ENCODE assay signal across 8 cellular contexts in genomic region chr1:226662704-226663326, GRCh38.
DNase-seq lines count a peak whose midpoint lies in the region; ATAC-seq, FAIRE-seq and TF ChIP-seq lines count a peak whose summit lies in the region.

No MANE protein-coding gene starts in this region.

- intact Hi-C loops in kidney (cut with DNase I): no loop called here

- H3K9me3 Mint-ChIP-seq in CD4-positive, CD25-positive, alpha-beta regulatory T cell: no peaks in the 10 kb centered on the region

- H3K4me3 ChIP-seq in CD4-positive, CD25-positive, alpha-beta regulatory T cell (ENCODE audit: low read depth, low read length): peak overlapping the region; percentile 63
- H3K4me3 ChIP-seq in astrocyte of the spinal cord (ENCODE audit: low read depth, low read length): no peak overlapping the region
- no peak overlapping the region for H3K4me3 ChIP-seq in kidney (ENCODE audit: low read length in 2 of 2)

- peaks cover 5% of the 10 kb centered on the region for H3K36me3 ChIP-seq in CD4-positive, CD25-positive, alpha-beta regulatory T cell (ENCODE audit: control insufficient read depth, insufficient read depth, low read length)
- no peaks in the 10 kb centered on the region for H3K36me3 ChIP-seq in kidney (ENCODE audit: control insufficient read depth in 1 of 2, insufficient read depth in 2 of 2, low read length in 2 of 2)

- H3K4me3 Mint-ChIP-seq in CD4-positive, CD25-positive, alpha-beta regulatory T cell: peak overlapping the region; percentile 72 to 83 (median 77)

- ATAC-seq in CD4-positive, CD25-positive, alpha-beta regulatory T cell (ENCODE audit: low read depth in 2 of 2): peak; percentile 93 to 95

- DNase-seq in CD4-positive, CD25-positive, alpha-beta regulatory T cell: peak; percentile 81 to 91 (median 81)
- DNase-seq in GM20000 (ENCODE audit: low spot score): peak; percentile 85
- DNase-seq in HPDE6-E6E7 (ENCODE audit: extremely low spot score): peak; percentile 88
- peak; percentile 73 for DNase-seq in T-helper 9 cell
- DNase-seq in astrocyte of the spinal cord (ENCODE audit: low read depth, low spot score): peak; percentile 93
- peak; percentile 88 for DNase-seq in kidney
- peak; percentile 89 for DNase-seq in stimulated activated CD4-positive, alpha-beta T cell treated with anti-CD3 and anti-CD28 coated beads, Interleukin-4, amount 100 ng/mL, for 24 hours
- DNase-seq in NCI-H2196 treated with DMSO at 0.1 percent for 48 hours (lab: John Stamatoyannopoulos, UW; ENCODE audit: unreplicated experiment): no peak

- H3K36me3 Mint-ChIP-seq in CD4-positive, CD25-positive, alpha-beta regulatory T cell: peaks cover 24% of the 10 kb centered on the region

- no peaks in the 10 kb centered on the region for H3K27me3 Mint-ChIP-seq in CD4-positive, CD25-positive, alpha-beta regulatory T cell

- TF ChIP-seq CTCF in GM20000 (IDR thresholded peaks at IDR 0.05; ENCODE audit: extremely low read depth, missing control alignments) (no peak), astrocyte of the spinal cord (IDR thresholded peaks at IDR 0.05; ENCODE audit: low read depth, low read length) (no peak), kidney (IDR thresholded peaks at IDR 0.05; ENCODE audit: borderline replicate concordance, extremely low read depth, insufficient read depth) (no peak)

- H3K4me1 Mint-ChIP-seq in CD4-positive, CD25-positive, alpha-beta regulatory T cell: peaks cover 0 to 82% (median 51%) of the 10 kb centered on the region in 4 donors

- in situ Hi-C loops in astrocyte of the spinal cord (cut with HindIII; ENCODE audit: low sequenced_read_pairs): no loop called here

- H3K9ac ChIP-seq in kidney (ENCODE audit: low read length in 2 of 2): peak overlapping the region in 1 of 2 donors; percentile 0

- H3K27me3 ChIP-seq in CD4-positive, CD25-positive, alpha-beta regulatory T cell (ENCODE audit: control insufficient read depth, insufficient read depth, low read length): no peaks in the 10 kb centered on the region

- peak overlapping the region in 2 of 3 donors; percentile 82 to 98 for H3K27ac Mint-ChIP-seq in CD4-positive, CD25-positive, alpha-beta regulatory T cell

- peaks cover 23% of the 10 kb centered on the region for H3K4me1 ChIP-seq in CD4-positive, CD25-positive, alpha-beta regulatory T cell (ENCODE audit: control insufficient read depth, insufficient read depth, low read length, poor library complexity, severe bottlenecking)
- H3K4me1 ChIP-seq in kidney (ENCODE audit: control insufficient read depth in 1 of 2, insufficient read depth in 1 of 2, low read depth in 1 of 2, low read length in 2 of 2): peaks cover 41 to 53% of the 10 kb centered on the region in 2 donors

- no peaks in the 10 kb centered on the region for H3K9me3 ChIP-seq in CD4-positive, CD25-positive, alpha-beta regulatory T cell (ENCODE audit: control insufficient read depth in 2 of 2, low read length in 2 of 2)
- H3K9me3 ChIP-seq in kidney (ENCODE audit: control insufficient read depth in 1 of 2, low read length in 2 of 2): no peaks in the 10 kb centered on the region

- no peak for FAIRE-seq in kidney (lab: Jason Lieb, UNC)

- no peak overlapping the region for H3K27ac ChIP-seq in CD4-positive, CD25-positive, alpha-beta regulatory T cell (ENCODE audit: insufficient read depth, low read length, poor library complexity, severe bottlenecking)
- peak overlapping the region; percentile 58 to 87 for H3K27ac ChIP-seq in kidney (ENCODE audit: low read depth in 2 of 2, low read length in 2 of 2)
